In genomic region chr11:46966773-46967172, GRCh38 we compare ENCODE assay signal across 1 cellular context.
TF ChIP-seq lines count a peak whose summit lies in the region.

No MANE protein-coding gene starts in this region.

TF ChIP-seq in K562, 482 proteins besides CTCF, POLR2A, EP300 and RAD21:
- TF ChIP-seq SPI1 (IDR thresholded peaks at IDR 0.05; ENCODE audit: borderline replicate concordance, low read depth, low read length), result no peak
- TF ChIP-seq SRF (CRISPR knock-in tag; IDR thresholded peaks at IDR 0.05), result peak in 1 of 2 experiments; percentile 82; a peak in 1 of 4 replicates
- no peak for TF ChIP-seq PKNOX1 (IDR thresholded peaks at IDR 0.05)
- no peak for TF ChIP-seq POLR2G (IDR thresholded peaks at IDR 0.05; ENCODE audit: low read depth, low read length)
- no peak for TF ChIP-seq SMARCC2 (IDR thresholded peaks at IDR 0.05; ENCODE audit: low read depth)
- no peak for TF ChIP-seq NFIX (CRISPR knock-in tag; IDR thresholded peaks at IDR 0.05; ENCODE audit: low read depth)
TF ChIP-seq in K562: peak in this region for 1.
